24 cellular contexts compared by ENCODE assay signal in the genomic region with DNA sequence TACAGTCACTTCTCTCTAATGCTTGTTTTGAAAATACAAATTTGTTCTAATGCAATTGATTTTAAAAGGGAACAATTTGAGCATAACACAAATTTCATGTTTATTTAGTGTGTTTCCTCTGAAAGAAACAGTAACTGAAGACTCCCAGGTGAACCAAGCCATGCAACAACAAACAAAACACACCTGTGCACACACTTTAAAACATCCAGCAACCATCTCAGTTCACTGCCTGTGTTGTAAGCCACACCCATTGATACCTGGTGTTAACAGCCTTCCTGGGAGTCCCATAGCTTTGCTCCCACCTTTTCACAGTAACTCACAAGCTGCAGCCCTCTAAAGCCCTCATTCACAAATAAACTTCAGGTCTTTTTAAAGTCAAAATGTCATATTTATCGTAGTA.
A peak's percentile ranks its signal among the peaks of the same experiment; 100 is the strongest.
DNase-seq lines count a peak whose midpoint lies in the region; ATAC-seq and TF ChIP-seq lines count a peak whose summit lies in the region.
"Had no signal": no experiment of that assay in that cellular context is flagged by ENCODE, and none has a peak within 500 bp of the region (broad histone marks: within the 10 kb centered on the region; RNA-seq: fewer than 3 reads in every experiment).

No MANE protein-coding gene starts in this region.

- intact Hi-C loops in left colon (cut with DNase I, micrococcal nuclease): no loop called here

- DNase-seq in NCI-H1417 (lab: John Stamatoyannopoulos, UW) (peak; percentile 21 to 77 (median 42)), NCI-H1417 treated with DMSO at 0.1 percent for 48 hours (lab: John Stamatoyannopoulos, UW) (no peak), NCI-H2029 treated with DMSO at 0.1 percent for 48 hours (lab: John Stamatoyannopoulos, UW) (peak; percentile 75), NCI-H748 (lab: John Stamatoyannopoulos, UW; ENCODE audit: unreplicated experiment) (peak; percentile 97), left colon (no peak), HK-2 (ENCODE audit: unreplicated experiment) (no peak), omental fat pad (ENCODE audit: low spot score) (no peak), cerebellar nuclear complex (lab: John Stamatoyannopoulos, UW) (no peak)
- DNase-seq: 8988T; activated CD4-positive, alpha-beta T cell treated with anti-CD3 and anti-CD28 coated beads, Interleukin-2, amount 50 U/mL, for 4 hours; activated CD8-positive, alpha-beta memory T cell treated with anti-CD3 and anti-CD28 coated beads, Interleukin-2, amount 10 ng/mL, durations not matched to agents 7 days and 5 days; activated T-cell treated with anti-CD3 and anti-CD28 coated beads, Interleukin-2, amount 50 U/mL, for 4 hours; C1 segment of cervical spinal cord; endodermal cell; glutamatergic neuron; left lung; MM.1S; NCI-H1105 treated with DMSO at 0.1 percent for 48 hours; NCI-H226; ovary; Right ventricle myocardium superior; stimulated activated naive CD4-positive, alpha-beta T cell; T-helper 17 cell had no signal

- no peak for TF ChIP-seq CTCF in omental fat pad (IDR thresholded peaks at IDR 0.05)

- ATAC-seq in left colon (peak; percentile 92), omental fat pad (ENCODE audit: low FRiP score) (no peak)
- ATAC-seq: activated CD8-positive, alpha-beta memory T cell treated with anti-CD3 and anti-CD28 coated beads, Interleukin-2, amount 10 ng/mL, durations not matched to agents 7 days and 5 days; activated T-cell treated with anti-CD3 and anti-CD28 coated beads, Interleukin-2, amount 50 U/mL, for 4 hours; left lung; Panc1; T-helper 17 cell had no signal

Comparison
In these comparisons a context has a peak if more than half of its experiments do, and no peak if none do; other contexts are left out.
1. DNase-seq: peak in NCI-H1417 (3 of 3), NCI-H2029 treated with DMSO at 0.1 percent for 48 hours (single experiment) and NCI-H748 (single experiment); none in NCI-H1417 treated with DMSO at 0.1 percent for 48 hours (single experiment), left colon (0 of 2), HK-2 (single experiment), omental fat pad (single experiment) and cerebellar nuclear complex (0 of 2).